In the genomic region with DNA sequence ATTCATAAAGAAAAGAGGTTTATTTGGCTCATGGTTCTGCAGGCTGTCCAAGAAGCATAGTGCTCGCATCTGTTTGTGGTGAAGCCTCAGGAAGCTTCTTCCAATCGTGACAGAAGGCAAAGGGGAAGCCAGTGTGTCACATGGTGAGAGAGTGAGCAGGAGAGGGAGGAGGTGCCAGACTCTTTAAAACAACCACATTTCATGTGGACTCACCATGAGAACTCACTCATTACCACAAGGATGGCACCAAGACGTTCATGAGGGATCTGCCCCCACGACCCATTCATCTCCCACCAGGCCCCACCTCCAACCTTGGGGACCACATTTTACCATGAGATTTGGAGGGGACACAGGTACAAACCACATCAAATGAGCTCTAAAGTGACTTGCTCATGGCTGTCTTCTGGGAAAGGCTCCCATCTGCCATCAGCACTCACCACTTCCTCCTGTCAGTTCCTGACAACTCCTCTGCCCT, we compare ENCODE assay signal across 11 cellular contexts.
DNase-seq lines count a peak whose midpoint lies in the region; ATAC-seq and TF ChIP-seq lines count a peak whose summit lies in the region.
"Had no signal": no experiment of that assay in that cellular context is flagged by ENCODE, and none has a peak within 500 bp of the region (broad histone marks: within the 10 kb centered on the region; RNA-seq: fewer than 3 reads in every experiment).

No MANE protein-coding gene starts in this region.

- H3K27me3 Mint-ChIP-seq in central memory CD8-positive, alpha-beta T cell: peaks cover 26% of the 10 kb centered on the region

- peak; percentile 58 for ATAC-seq in central memory CD8-positive, alpha-beta T cell (replicated peaks; ENCODE audit: extremely low read depth, poor library complexity, severe bottlenecking)
- ATAC-seq in heart right ventricle (no peak), HG03354 (IDR thresholded peaks at IDR 0.05; ENCODE audit: poor library complexity, severe bottlenecking, unreplicated experiment) (no peak)

- peak overlapping the region; percentile 26 for H3K27ac Mint-ChIP-seq in central memory CD8-positive, alpha-beta T cell (ENCODE audit: low read depth)

- H3K36me3 Mint-ChIP-seq in central memory CD8-positive, alpha-beta T cell (ENCODE audit: insufficient read depth): peaks cover 2% of the 10 kb centered on the region

- no peaks in the 10 kb centered on the region for H3K9me3 Mint-ChIP-seq in central memory CD8-positive, alpha-beta T cell

- peaks cover 17% of the 10 kb centered on the region for H3K4me1 Mint-ChIP-seq in central memory CD8-positive, alpha-beta T cell

- peaks cover 0 to 17% (median 0%) of the 10 kb centered on the region in 11 donors for H3K9me3 ChIP-seq in heart right ventricle

- 54 to 75% methylated on average over 4 of the region's 4 CpGs for WGBS in heart right ventricle, 2 donors

- no peak overlapping the region for H3K27ac ChIP-seq in heart right ventricle

- H3K36me3 ChIP-seq in heart right ventricle: no peaks in the 10 kb centered on the region

- H3K4me1 ChIP-seq in heart right ventricle: peaks cover 0 to 10% (median 0%) of the 10 kb centered on the region in 9 donors

- peak; percentile 56 for DNase-seq in stimulated activated CD4-positive, alpha-beta T cell treated with anti-CD3 and anti-CD28 coated beads, Interleukin-1b, Interleukin-23, amount 100 ng/mL, for 48 hours
- no peak for DNase-seq in stimulated activated CD4-positive, alpha-beta T cell treated with anti-CD3 and anti-CD28 coated beads, Interleukin-4, amount 100 ng/mL, for 1 hour
- DNase-seq in RPMI7951 (ENCODE audit: low read depth) (peak; percentile 31), NCI-H2196 (lab: John Stamatoyannopoulos, UW; ENCODE audit: unreplicated experiment) (no peak), heart right ventricle (no peak), germinal center (ENCODE audit: low spot score) (no peak)
- no peak for DNase-seq in central memory CD8-positive, alpha-beta T cell (ENCODE audit: low spot score in 2 of 2)
- DNase-seq: aorta, EL, mammary epithelial cell had no signal

- TF ChIP-seq CTCF in heart right ventricle (IDR thresholded peaks at IDR 0.05): no peak

- no peak overlapping the region for H3K4me3 ChIP-seq in heart right ventricle

- H3K4me3 Mint-ChIP-seq in central memory CD8-positive, alpha-beta T cell: no peak overlapping the region

- peaks cover 0 to 28% (median 22%) of the 10 kb centered on the region in 7 donors for H3K27me3 ChIP-seq in heart right ventricle

- intact Hi-C loops in heart right ventricle (cut with DNase I): no loop called here

Comparison
In these comparisons a context has a peak if more than half of its experiments do, and no peak if none do; other contexts are left out.
1. DNase-seq: peak in stimulated activated CD4-positive, alpha-beta T cell treated with anti-CD3 and anti-CD28 coated beads, Interleukin-1b, Interleukin-23, amount 100 ng/mL, for 48 hours (single experiment) and RPMI7951 (single experiment); none in stimulated activated CD4-positive, alpha-beta T cell treated with anti-CD3 and anti-CD28 coated beads, Interleukin-4, amount 100 ng/mL, for 1 hour (single experiment), central memory CD8-positive, alpha-beta T cell (0 of 2), NCI-H2196 (single experiment), heart right ventricle (0 of 2) and germinal center (single experiment).